ENCODE assay signal across 21 cellular contexts in genomic region chr12:106436183-106436582, GRCh38.
DNase-seq lines count a peak whose midpoint lies in the region; ATAC-seq and TF ChIP-seq lines count a peak whose summit lies in the region.
"Had no signal": no experiment of that assay in that cellular context is flagged by ENCODE, and none has a peak within 500 bp of the region (broad histone marks: within the 10 kb centered on the region; RNA-seq: fewer than 3 reads in every experiment).

No MANE protein-coding gene starts in this region.

- no peak for TF ChIP-seq EP300 in upper lobe of left lung (IDR thresholded peaks at IDR 0.05)

- H3K27ac Mint-ChIP-seq in T-helper 2 cell treated with Interferon-gamma antibody and Interleukin-4, amounts not matched to agents 5 μg/mL and 100 μg/mL, for 36 hours, result no peak overlapping the region
- H3K27ac Mint-ChIP-seq: CD4-positive, CD25-positive, alpha-beta regulatory T cell; GM23338 had no signal

- H3K4me1 ChIP-seq in left lung (no peaks in the 10 kb centered on the region), upper lobe of left lung (no peaks in the 10 kb centered on the region)
- H3K4me1 ChIP-seq: BE2C, SJSA1 had no signal

- no peak for TF ChIP-seq CTCF in astrocyte of the spinal cord (IDR thresholded peaks at IDR 0.05; ENCODE audit: low read depth, low read length)
- no peak for TF ChIP-seq CTCF in left lung (IDR thresholded peaks at IDR 0.05)
- no peak for TF ChIP-seq CTCF in upper lobe of left lung (IDR thresholded peaks at IDR 0.05)

- peaks cover 12% of the 10 kb centered on the region for H3K36me3 Mint-ChIP-seq in T-helper 2 cell treated with Interferon-gamma antibody and Interleukin-4, amounts not matched to agents 5 μg/mL and 100 μg/mL, for 36 hours (ENCODE audit: low read depth)

- no peaks in the 10 kb centered on the region for H3K9me3 ChIP-seq in left lung
- H3K9me3 ChIP-seq in upper lobe of left lung, result no peaks in the 10 kb centered on the region
- H3K9me3 ChIP-seq: BE2C, SJSA1 had no signal

- ATAC-seq in left lung (peak; percentile 71), HG02678 (IDR thresholded peaks at IDR 0.05; ENCODE audit: unreplicated experiment) (no peak), upper lobe of left lung (ENCODE audit: low FRiP score in 2 of 2) (no peak)
- ATAC-seq: GM23338, HCT116, Panc1 had no signal

- H3K27me3 ChIP-seq in left lung (no peaks in the 10 kb centered on the region), upper lobe of left lung (no peaks in the 10 kb centered on the region)
- H3K27me3 ChIP-seq: BE2C, SJSA1 had no signal

- in situ Hi-C loops in astrocyte of the spinal cord (cut with HindIII; ENCODE audit: low sequenced_read_pairs), result no loop called here

- intact Hi-C loops in left lung (cut with DNase I), result no loop called here

- H3K27ac ChIP-seq in left lung, result no peak overlapping the region
- H3K27ac ChIP-seq in upper lobe of left lung, result no peak overlapping the region
- H3K27ac ChIP-seq: SJSA1 had no signal

- no peak overlapping the region for H3K4me3 Mint-ChIP-seq in T-helper 2 cell treated with Interferon-gamma antibody and Interleukin-4, amounts not matched to agents 5 μg/mL and 100 μg/mL, for 36 hours
- H3K4me3 Mint-ChIP-seq: CD4-positive, CD25-positive, alpha-beta regulatory T cell; GM23338 had no signal

- TF ChIP-seq POLR2A in upper lobe of left lung (IDR thresholded peaks at IDR 0.05), result no peak

- H3K36me3 ChIP-seq in left lung (peaks cover 0 to 74% of the 10 kb centered on the region in 2 donors), upper lobe of left lung (peaks cover 15 to 77% (median 22%) of the 10 kb centered on the region in 4 donors)

- 63 to 68% methylated on average over 7 of the region's 7 CpGs for WGBS in upper lobe of left lung, 2 donors

- DNase-seq in DMS79 (lab: John Stamatoyannopoulos, UW) (peak; percentile 89), astrocyte of the spinal cord (ENCODE audit: low read depth, low spot score) (peak; percentile 41), left lung (no peak), NCI-H1105 (lab: John Stamatoyannopoulos, UW) (no peak), upper lobe of left lung (no peak)
- peak; percentile 50 for DNase-seq in Jurkat, Clone E6-1 (ENCODE audit: low read depth, low spot score)
- no peak for DNase-seq in T-helper 2 cell treated with Interferon-gamma antibody and Interleukin-4, amounts not matched to agents 5 μg/mL and 100 μg/mL, for 36 hours (ENCODE audit: low spot score)
- DNase-seq: BE2C; CD4-positive, CD25-positive, alpha-beta regulatory T cell; COR-L47; DMS 273 treated with DMSO at 0.1 percent for 48 hours; GDM1; KG1; NCI-H1048; NCI-H1436 treated with DMSO at 0.1 percent for 48 hours; NCI-H2081 had no signal

- no peaks in the 10 kb centered on the region for H3K4me1 Mint-ChIP-seq in T-helper 2 cell treated with Interferon-gamma antibody and Interleukin-4, amounts not matched to agents 5 μg/mL and 100 μg/mL, for 36 hours (ENCODE audit: low read depth)
- H3K4me1 Mint-ChIP-seq: CD4-positive, CD25-positive, alpha-beta regulatory T cell; GM23338 had no signal

- H3K4me3 ChIP-seq in Jurkat, Clone E6-1 (ENCODE audit: low read length), result no peak overlapping the region
- H3K4me3 ChIP-seq in astrocyte of the spinal cord (ENCODE audit: low read depth, low read length) (no peak overlapping the region), left lung (no peak overlapping the region), upper lobe of left lung (no peak overlapping the region)
- H3K4me3 ChIP-seq: GM23338, SJSA1 had no signal

- H3K9me3 Mint-ChIP-seq in T-helper 2 cell treated with Interferon-gamma antibody and Interleukin-4, amounts not matched to agents 5 μg/mL and 100 μg/mL, for 36 hours, result no peaks in the 10 kb centered on the region
- H3K9me3 Mint-ChIP-seq: GM23338 had no signal

- no peaks in the 10 kb centered on the region for H3K27me3 Mint-ChIP-seq in T-helper 2 cell treated with Interferon-gamma antibody and Interleukin-4, amounts not matched to agents 5 μg/mL and 100 μg/mL, for 36 hours (ENCODE audit: low read depth)
- H3K27me3 Mint-ChIP-seq: CD4-positive, CD25-positive, alpha-beta regulatory T cell had no signal

Comparison
In these comparisons a context has a peak if more than half of its experiments do, and no peak if none do; other contexts are left out.
1. DNase-seq: peak in DMS79 (single experiment), Jurkat, Clone E6-1 (single experiment) and astrocyte of the spinal cord (single experiment); none in left lung (0 of 2), NCI-H1105 (single experiment), T-helper 2 cell treated with Interferon-gamma antibody and Interleukin-4, amounts not matched to agents 5 μg/mL and 100 μg/mL, for 36 hours (single experiment) and upper lobe of left lung (0 of 2).